In the genomic region with DNA sequence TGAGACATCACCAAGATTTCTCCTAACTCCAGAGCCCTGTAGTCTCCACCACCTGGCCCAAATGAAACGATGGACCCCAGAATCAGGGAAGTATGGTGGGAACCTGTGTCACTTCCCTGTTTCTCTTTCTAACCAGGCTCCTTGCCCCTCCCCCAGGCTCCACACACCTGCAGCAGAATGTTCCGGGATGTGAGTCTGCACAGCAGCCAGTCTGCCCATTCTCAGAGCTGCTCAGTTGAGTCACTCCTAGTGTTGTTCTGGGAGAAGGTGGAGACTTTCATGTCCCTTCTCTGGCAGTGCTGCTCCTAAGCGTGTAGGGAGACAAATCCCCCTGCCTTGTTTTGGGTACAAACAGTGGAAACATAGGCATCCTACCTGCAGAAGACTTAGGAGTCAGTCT, we compare ENCODE assay signal across 18 cellular contexts.
DNase-seq lines count a peak whose midpoint lies in the region; ATAC-seq, FAIRE-seq and TF ChIP-seq lines count a peak whose summit lies in the region.
"Had no signal": no experiment of that assay in that cellular context is flagged by ENCODE, and none has a peak within 500 bp of the region (broad histone marks: within the 10 kb centered on the region; RNA-seq: fewer than 3 reads in every experiment).

No MANE protein-coding gene starts in this region.

- no peaks in the 10 kb centered on the region for H3K36me3 Mint-ChIP-seq in activated T-cell treated with anti-CD3 and anti-CD28 coated beads, Interleukin-2, amount 50 U/mL, for 24 hours (ENCODE audit: low read depth)
- H3K36me3 Mint-ChIP-seq: CD4-positive, alpha-beta memory T cell had no signal

- CTCF ChIA-PET in RWPE1 (lab: Yijun Ruan, JAX), result interaction anchor here (0.6 kb wide), 1 partner anchor 9 kb away, joined by 3 read pairs; no protein-coding TSS in a partner anchor

- POLR2A ChIA-PET in RWPE1 (lab: Yijun Ruan, JAX; ENCODE audit: low non-redundant PET), result no interaction called here

- no peak overlapping the region for H3K27ac Mint-ChIP-seq in activated T-cell treated with anti-CD3 and anti-CD28 coated beads, Interleukin-2, amount 50 U/mL, for 24 hours
- H3K27ac Mint-ChIP-seq: CD4-positive, alpha-beta memory T cell had no signal

- H3K9me3 Mint-ChIP-seq in activated T-cell treated with anti-CD3 and anti-CD28 coated beads, Interleukin-2, amount 50 U/mL, for 24 hours, result no peaks in the 10 kb centered on the region

- no peak for ATAC-seq in GM18505 (IDR thresholded peaks at IDR 0.05; ENCODE audit: unreplicated experiment)
- ATAC-seq: A549 had no signal

- H3K36me3 ChIP-seq in esophagus squamous epithelium (no peaks in the 10 kb centered on the region), small intestine (ENCODE audit: control insufficient read depth in 2 of 2, insufficient read depth in 2 of 2, low read length in 2 of 2) (no peaks in the 10 kb centered on the region)
- H3K36me3 ChIP-seq: BLaER1, HAP-1, SJSA1 had no signal

- H3K4me3 Mint-ChIP-seq in activated T-cell treated with anti-CD3 and anti-CD28 coated beads, Interleukin-2, amount 50 U/mL, for 24 hours, result no peak overlapping the region
- H3K4me3 Mint-ChIP-seq: CD4-positive, alpha-beta memory T cell had no signal

- H3K4me1 Mint-ChIP-seq in activated T-cell treated with anti-CD3 and anti-CD28 coated beads, Interleukin-2, amount 50 U/mL, for 24 hours (ENCODE audit: low read depth), result no peaks in the 10 kb centered on the region
- H3K4me1 Mint-ChIP-seq: CD4-positive, alpha-beta memory T cell had no signal

- TF ChIP-seq POLR2A in esophagus squamous epithelium (IDR thresholded peaks at IDR 0.05) (no peak), GM18505 (IDR thresholded peaks at IDR 0.05; ENCODE audit: borderline replicate concordance, extremely low read depth, insufficient read depth, insufficient read length) (no peak)

- H3K27ac ChIP-seq in RWPE1, result no peak overlapping the region; the same call in 1 of the 2 replicates
- peak overlapping the region; percentile 74 to 90 (median 82) for H3K27ac ChIP-seq in esophagus squamous epithelium
- peak overlapping the region in 1 of 2 donors; percentile 6 for H3K27ac ChIP-seq in small intestine (ENCODE audit: low read depth in 1 of 2, low read length in 1 of 2)
- H3K27ac ChIP-seq in substantia nigra (ENCODE audit: low read depth, low read length, poor library complexity, severe bottlenecking), result no peak overlapping the region
- H3K27ac ChIP-seq: A549, BLaER1, SJSA1 had no signal

- WGBS in esophagus squamous epithelium, 2 donors, result 38 to 61% methylated on average over 2 to 3 of the region's 3 CpGs
- 35 to 63% (median 49%) methylated on average over 3 of the region's 3 CpGs for WGBS in small intestine, 3 donors

- peaks cover 23% of the 10 kb centered on the region for H3K27me3 Mint-ChIP-seq in activated T-cell treated with anti-CD3 and anti-CD28 coated beads, Interleukin-2, amount 50 U/mL, for 24 hours

- TF ChIP-seq CTCF in RWPE1 (conservative IDR thresholded peaks at IDR 0.05; ENCODE audit: low read depth) (no peak), esophagus squamous epithelium (IDR thresholded peaks at IDR 0.05) (no peak)

- FAIRE-seq in small intestine (lab: Jason Lieb, UNC), result no peak
- FAIRE-seq: A549 had no signal

- H3K4me3 ChIP-seq in esophagus squamous epithelium (no peak overlapping the region), small intestine (ENCODE audit: low read depth in 1 of 2, low read length in 2 of 2) (no peak overlapping the region)
- H3K4me3 ChIP-seq: A549, BLaER1, HAP-1, SJSA1 had no signal

- intact Hi-C loops in esophagus squamous epithelium (cut with DNase I), result no loop called here

- peaks cover 0 to under 1% (median under 1%) of the 10 kb centered on the region in 3 donors for H3K9me3 ChIP-seq in esophagus squamous epithelium
- no peaks in the 10 kb centered on the region for H3K9me3 ChIP-seq in small intestine (ENCODE audit: control insufficient read depth, low read depth)
- H3K9me3 ChIP-seq: BLaER1, HAP-1, SJSA1 had no signal

- H3K27me3 ChIP-seq in esophagus squamous epithelium (peaks cover 0 to 40% (median 0%) of the 10 kb centered on the region in 4 donors), small intestine (ENCODE audit: control insufficient read depth in 2 of 2, insufficient read depth in 2 of 2, low read length in 2 of 2) (no peaks in the 10 kb centered on the region)
- H3K27me3 ChIP-seq: BLaER1, SJSA1 had no signal

- peak; percentile 16 for DNase-seq in EL
- peak; percentile 54 for DNase-seq in RWPE1 (ENCODE audit: low spot score)
- DNase-seq in esophagus squamous epithelium (lab: John Stamatoyannopoulos, UW), result no peak
- peak; percentile 69 for DNase-seq in small intestine
- DNase-seq in activated T-cell treated with anti-CD3 and anti-CD28 coated beads, Interleukin-2, amount 50 U/mL, for 24 hours, result no peak
- DNase-seq in substantia nigra (lab: John Stamatoyannopoulos, UW), result no peak
- DNase-seq: CD4-positive, alpha-beta memory T cell; NCI-H1417; NCI-H187; NCI-H2227 treated with DMSO at 0.1 percent for 48 hours; NCI-H510A treated with DMSO at 0.1 percent for 48 hours; NCI-H774; SW 1271 had no signal

- H3K4me1 ChIP-seq in esophagus squamous epithelium (peaks cover 3 to 55% (median 13%) of the 10 kb centered on the region in 3 donors), small intestine (ENCODE audit: control insufficient read depth in 2 of 2, insufficient read depth in 1 of 2, low read depth in 1 of 2, low read length in 1 of 2) (peaks cover 0 to 5% of the 10 kb centered on the region in 2 donors)
- H3K4me1 ChIP-seq: A549, BLaER1, HAP-1 had no signal

Comparison
In these comparisons a context has a peak if more than half of its experiments do, and no peak if none do; other contexts are left out.
1. DNase-seq: peak in EL (single experiment), RWPE1 (single experiment) and small intestine (single experiment); none in esophagus squamous epithelium (single experiment), activated T-cell treated with anti-CD3 and anti-CD28 coated beads, Interleukin-2, amount 50 U/mL, for 24 hours (single experiment) and substantia nigra (0 of 49).
2. H3K27ac ChIP-seq: peak in esophagus squamous epithelium (4 of 4); none in RWPE1 (single experiment) and substantia nigra (single experiment).